20 cellular contexts compared by ENCODE assay signal in the genomic region with DNA sequence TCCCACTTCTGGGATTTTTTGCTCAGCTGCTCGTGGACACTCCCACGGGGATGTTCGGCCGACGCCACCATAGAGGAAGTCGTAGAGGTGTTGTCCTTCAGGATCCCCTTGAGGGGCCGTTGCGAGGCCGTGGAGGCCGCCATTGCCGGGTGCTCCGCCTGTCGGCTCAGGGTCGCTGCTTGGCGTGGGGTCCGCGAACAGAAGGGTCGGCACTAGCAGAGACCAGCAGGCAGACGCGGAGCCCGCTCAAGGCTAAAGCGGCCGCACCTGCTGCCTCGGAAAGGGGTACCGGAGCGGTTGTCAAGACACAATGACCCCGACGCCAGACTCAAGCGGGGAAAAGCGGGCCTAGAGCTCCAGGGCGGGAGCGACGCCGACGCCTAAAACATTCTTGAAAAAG.
"Had no signal": no experiment of that assay in that cellular context is flagged by ENCODE, and none has a peak within 500 bp of the region (broad histone marks: within the 10 kb centered on the region; RNA-seq: fewer than 3 reads in every experiment).

No MANE protein-coding gene starts in this region.

- H3K27me3 Mint-ChIP-seq: stimulated activated naive CD8-positive, alpha-beta T cell treated with anti-CD3 and anti-CD28 coated beads, Interleukin-15, Interleukin-2, amounts not matched to agents 100 ng/mL and 50 ng/mL, for 24 hours had no signal

- ATAC-seq: activated naive CD8-positive, alpha-beta T cell treated with anti-CD3 and anti-CD28 coated beads, Interleukin-2, amount 50 U/mL, for 24 hours; activated T-cell treated with anti-CD3 and anti-CD28 coated beads, Interleukin-2, amount 50 U/mL, for 4 hours had no signal

- H3K9me3 Mint-ChIP-seq: activated naive CD4-positive, alpha-beta T cell treated with anti-CD3 and anti-CD28 coated beads for 36 hours; activated naive CD8-positive, alpha-beta T cell treated with anti-CD3 and anti-CD28 coated beads, Interleukin-2, amount 50 U/mL, for 24 hours; activated T-cell treated with anti-CD3 and anti-CD28 coated beads, Interleukin-2, amount 50 U/mL, for 4 hours; brain; nephron; stimulated activated naive CD8-positive, alpha-beta T cell treated with anti-CD3 and anti-CD28 coated beads, Interleukin-15, Interleukin-2, amounts not matched to agents 100 ng/mL and 50 ng/mL, for 24 hours had no signal

- H3K9me3 ChIP-seq: lower lobe of right lung, transverse colon, uterus had no signal

- H3K4me3 Mint-ChIP-seq: activated naive CD4-positive, alpha-beta T cell treated with anti-CD3 and anti-CD28 coated beads for 36 hours; activated naive CD8-positive, alpha-beta T cell treated with anti-CD3 and anti-CD28 coated beads, Interleukin-2, amount 50 U/mL, for 24 hours; activated T-cell treated with anti-CD3 and anti-CD28 coated beads, Interleukin-2, amount 50 U/mL, for 4 hours; brain; nephron; stimulated activated naive CD8-positive, alpha-beta T cell treated with anti-CD3 and anti-CD28 coated beads, Interleukin-15, Interleukin-2, amounts not matched to agents 100 ng/mL and 50 ng/mL, for 24 hours had no signal

- H3K27ac Mint-ChIP-seq: activated naive CD4-positive, alpha-beta T cell treated with anti-CD3 and anti-CD28 coated beads for 36 hours; activated naive CD8-positive, alpha-beta T cell treated with anti-CD3 and anti-CD28 coated beads, Interleukin-2, amount 50 U/mL, for 24 hours; brain; nephron; stimulated activated naive CD8-positive, alpha-beta T cell treated with anti-CD3 and anti-CD28 coated beads, Interleukin-15, Interleukin-2, amounts not matched to agents 100 ng/mL and 50 ng/mL, for 24 hours had no signal

- H3K4me1 ChIP-seq: transverse colon, uterus had no signal

- H3K4me1 Mint-ChIP-seq: brain, nephron had no signal

- H3K36me3 ChIP-seq: lower lobe of right lung, transverse colon, uterus had no signal

- DNase-seq: activated CD4-positive, alpha-beta T cell treated with anti-CD3 and anti-CD28 coated beads, Interleukin-2, amount 50 U/mL, for 1 hour; activated CD8-positive, alpha-beta memory T cell treated with anti-CD3 and anti-CD28 coated beads, Interleukin-2, amount 50 U/mL, for 4 hours; activated naive CD4-positive, alpha-beta T cell treated with anti-CD3 and anti-CD28 coated beads for 36 hours; activated naive CD8-positive, alpha-beta T cell treated with anti-CD3 and anti-CD28 coated beads, Interleukin-2, amount 50 U/mL, for 24 hours; activated T-cell treated with anti-CD3 and anti-CD28 coated beads, Interleukin-2, amount 50 U/mL, for 4 hours; anterior cingulate cortex; caudate nucleus; dorsolateral prefrontal cortex; foreskin fibroblast; lower lobe of right lung; nucleus accumbens; stimulated activated CD4-positive, alpha-beta T cell treated with anti-CD3 and anti-CD28 coated beads, Interleukin-12 subunit alpha, Interleukin-12 subunit beta, amount 100 ng/mL, for 4 hours; stimulated activated CD4-positive, alpha-beta T cell treated with anti-CD3 and anti-CD28 coated beads, Interleukin-1b, Interleukin-23, amount 100 ng/mL, for 48 hours; T-helper 1 cell; T-helper 9 cell; transverse colon; uterus had no signal

- H3K4me3 ChIP-seq: lower lobe of right lung, transverse colon, uterus had no signal

- H3K36me3 Mint-ChIP-seq: brain had no signal

- H3K27ac ChIP-seq: dorsolateral prefrontal cortex, lower lobe of right lung, transverse colon, uterus had no signal
